26 cellular contexts compared by ENCODE assay signal in genomic region chr9:135447126-135447525, GRCh38.
"Had no signal": no experiment of that assay in that cellular context is flagged by ENCODE, and none has a peak within 500 bp of the region (broad histone marks: within the 10 kb centered on the region; RNA-seq: fewer than 3 reads in every experiment).

No MANE protein-coding gene starts in this region.

- H3K4me1 ChIP-seq: left lung, pancreas, prostate gland, transverse colon, upper lobe of left lung, vagina had no signal

- H3K27me3 ChIP-seq: pancreas, testis, thyroid gland, vagina had no signal

- DNase-seq: hippocampal formation; kidney glomerular epithelial cell; left cardiac atrium; left lung; mesendoderm; naive B cell; pancreas; retina; right cardiac atrium; stimulated activated CD4-positive, alpha-beta T cell treated with anti-CD3 and anti-CD28 coated beads, Interleukin-12 subunit alpha, Interleukin-12 subunit beta, amount 100 ng/mL, for 4 hours; stimulated activated CD4-positive, alpha-beta T cell treated with anti-CD3 and anti-CD28 coated beads, Interleukin-15, amount 100 ng/mL, for 24 hours; stimulated activated CD4-positive, alpha-beta T cell treated with anti-CD3 and anti-CD28 coated beads, Interleukin-2, amount 100 ng/mL, for 24 hours; stimulated activated CD4-positive, alpha-beta T cell treated with anti-CD3 and anti-CD28 coated beads, Interleukin-4, amount 100 ng/mL, for 1 hour; stimulated activated naive B cell treated with anti-CD40 and anti-IgM and Interleukin-4, amounts not matched to agents 10 μg/mL and 1 μg/mL and 100 μg/mL, for 72 hours; stimulated activated naive CD8-positive, alpha-beta T cell treated with anti-CD3 and anti-CD28 coated beads, Interleukin-15, Interleukin-2, amounts not matched to agents 100 U/mL and 50 U/mL, for 24 hours; stomach; testis; thyroid gland; transverse colon; upper lobe of left lung had no signal

- H3K36me3 ChIP-seq: left lung, pancreas, prostate gland, stomach, thyroid gland, transverse colon, upper lobe of left lung, vagina had no signal

- H3K9me3 ChIP-seq: left lung, pancreas, prostate gland, stomach, testis, thyroid gland, transverse colon, upper lobe of left lung, vagina had no signal

- ATAC-seq: left cardiac atrium; left lung; natural killer cell treated with Interleukin-12 subunit alpha and Interleukin-12 subunit beta and Interleukin-15 and Interleukin-18, amount 100 ng/mL, for 72 hours; pancreas; right cardiac atrium; sciatic nerve; stimulated activated naive B cell treated with anti-CD40 and anti-IgM and Interleukin-4, amounts not matched to agents 10 μg/mL and 1 μg/mL and 100 μg/mL, for 72 hours; stimulated activated naive CD8-positive, alpha-beta T cell treated with anti-CD3 and anti-CD28 coated beads, Interleukin-15, Interleukin-2, amounts not matched to agents 100 U/mL and 50 U/mL, for 24 hours had no signal

- H3K4me3 ChIP-seq: left lung, lung, pancreas, prostate gland, skin epidermis, stomach, testis, thyroid gland, transverse colon, upper lobe of left lung, vagina had no signal

- H3K27ac ChIP-seq: left lung, pancreas, prostate gland, skin epidermis, stomach, testis, thyroid gland, transverse colon, upper lobe of left lung, vagina had no signal
